In genomic region chr1:220281159-220281574, GRCh38 we compare ENCODE assay signal across 9 cellular contexts. TPM values are rescaled to one million over a fixed set of nuclear protein-coding genes. Genes with fewer than 3 reads are reported as not detected.
DNase-seq lines count a peak whose midpoint lies in the region; ATAC-seq and TF ChIP-seq lines count a peak whose summit lies in the region.
"Had no signal": no experiment of that assay in that cellular context is flagged by ENCODE, and none has a peak within 500 bp of the region (broad histone marks: within the 10 kb centered on the region; RNA-seq: fewer than 3 reads in every experiment).

No MANE protein-coding gene starts in this region.

- DNase-seq in CD14-positive monocyte (ENCODE audit: low spot score) (no peak), GM20000 (ENCODE audit: low spot score) (peak; percentile 16), PC-3 (peak; percentile 84), foreskin fibroblast (peak; percentile 13 to 63), spleen (no peak), AG08396 (ENCODE audit: low spot score) (no peak), NCI-H1092 treated with DMSO at 0.1 percent for 48 hours (lab: John Stamatoyannopoulos, UW) (no peak)

- H3K4me3 ChIP-seq in PC-3 (ENCODE audit: low read length), result no peak overlapping the region
- H3K4me3 ChIP-seq in foreskin fibroblast (ENCODE audit: low read depth in 1 of 2, low read length in 2 of 2), result no peak overlapping the region
- no peak overlapping the region for H3K4me3 ChIP-seq in spleen

- H3K4me3 Mint-ChIP-seq in CD14-positive monocyte, result no peak overlapping the region
- H3K4me3 Mint-ChIP-seq: T-helper 2 cell treated with Interferon-gamma antibody and Interleukin-4, amounts not matched to agents 5 μg/mL and 100 μg/mL, for 36 hours had no signal

- peaks cover 0 to 2% (median 0%) of the 10 kb centered on the region in 3 donors for H3K27me3 Mint-ChIP-seq in CD14-positive monocyte (ENCODE audit: low read depth in 3 of 3)

- no peak overlapping the region for H3K4me2 ChIP-seq in PC-3 (ENCODE audit: low read length)

- H3K36me3 Mint-ChIP-seq in CD14-positive monocyte, result no peaks in the 10 kb centered on the region

- no peaks in the 10 kb centered on the region for H3F3A ChIP-seq in PC-3 (ENCODE audit: low read length, unreplicated experiment)

- H3K9me3 ChIP-seq in PC-3 (ENCODE audit: low read length), result no peaks in the 10 kb centered on the region
- H3K9me3 ChIP-seq in spleen, result no peaks in the 10 kb centered on the region

- peaks cover 0 to 2% (median 0%) of the 10 kb centered on the region in 7 donors for H3K9me3 Mint-ChIP-seq in CD14-positive monocyte
- H3K9me3 Mint-ChIP-seq: T-helper 2 cell treated with Interferon-gamma antibody and Interleukin-4, amounts not matched to agents 5 μg/mL and 100 μg/mL, for 36 hours had no signal

- TF ChIP-seq POLR2A in spleen (IDR thresholded peaks at IDR 0.05), result no peak

- ATAC-seq in PC-3 (peak; percentile 85), HG02610 (IDR thresholded peaks at IDR 0.05; ENCODE audit: unreplicated experiment) (no peak)

- H3K4me1 Mint-ChIP-seq in CD14-positive monocyte, result no peaks in the 10 kb centered on the region

- H3K9me2 ChIP-seq in PC-3 (replicated peaks; ENCODE audit: low read length), result no peaks in the 10 kb centered on the region

- POLR2A ChIA-PET in PC-3 (lab: Charles Lee; ENCODE audit: unreplicated experiment), result interaction anchor here (0.6 kb wide), 1 partner anchor 10 kb away, joined by 3 read pairs; no protein-coding TSS in a partner anchor

- BruUV-seq in PC-3 (replicated peaks; lab: Mats Ljungman, UMichigan), result no TSS peak

- H3K27ac Mint-ChIP-seq in CD14-positive monocyte, result no peak overlapping the region
- H3K27ac Mint-ChIP-seq: T-helper 2 cell treated with Interferon-gamma antibody and Interleukin-4, amounts not matched to agents 5 μg/mL and 100 μg/mL, for 36 hours had no signal

- intact Hi-C loops in CD14-positive monocyte (cut with micrococcal nuclease), result no loop called here
- intact Hi-C loops in PC-3 (cut with micrococcal nuclease), result loop anchor here (1.0 to 5.0 kb wide), 4 partner anchors 401 to 521 kb away; no protein-coding TSS in a partner anchor
- intact Hi-C loops in spleen (cut with DNase I; ENCODE audit: low total_unique reads), result no loop called here

- no peaks in the 10 kb centered on the region for H4K20me1 ChIP-seq in PC-3 (ENCODE audit: low read length)

- H3K27me3 ChIP-seq in PC-3 (ENCODE audit: low read length) (peaks cover 53% of the 10 kb centered on the region), spleen (replicated peaks in 1 of 7) (peaks cover 0 to 17% (median 0%) of the 10 kb centered on the region in 7 donors)

- no peak overlapping the region for H2AFZ ChIP-seq in PC-3 (ENCODE audit: low read length)

- 61 to 82% (median 74%) methylated on average over 2 of the region's 2 CpGs for whole genome bisulfite sequencing in spleen, 5 donors

- no peak overlapping the region for H3K9ac ChIP-seq in PC-3 (ENCODE audit: low read length)

- H3K79me2 ChIP-seq in PC-3 (ENCODE audit: low read length), result no peaks in the 10 kb centered on the region

- CTCF ChIA-PET in PC-3 (lab: Charles Lee), result interaction anchor here (0.6 to 3.0 kb wide), 11 partner anchors 9 to 467 kb away, joined by 3 to 21 read pairs (median 4); partner anchors contain the start of genes MTARC2 and RAB3GAP2

- H3K36me3 ChIP-seq in PC-3 (ENCODE audit: low read depth, low read length) (no peaks in the 10 kb centered on the region), spleen (no peaks in the 10 kb centered on the region)

- H3K27ac ChIP-seq in PC-3 (ENCODE audit: low read length) (no peak overlapping the region), spleen (no peak overlapping the region)

- TF ChIP-seq CTCF in CD14-positive monocyte (IDR thresholded peaks at IDR 0.05), result peak; percentile 32
- TF ChIP-seq CTCF in GM20000 (IDR thresholded peaks at IDR 0.05; ENCODE audit: extremely low read depth, missing control alignments), result no peak
- TF ChIP-seq CTCF in PC-3 (conservative IDR thresholded peaks at IDR 0.05; ENCODE audit: low read depth, low read length), result peak; percentile 94
- peak; percentile 62 for TF ChIP-seq CTCF in foreskin fibroblast (IDR thresholded peaks at IDR 0.05; ENCODE audit: low read depth, low read length)
- peak in 1 of 11 experiments; percentile 13 for TF ChIP-seq CTCF in spleen (IDR thresholded peaks at IDR 0.05 in 8 of 11, conservative IDR thresholded peaks at IDR 0.05 in 3 of 11)

- 0 out of 2 replicates have a peak, but pooled peaks cover 4% of the 10 kb centered on the region for H3K4me1 ChIP-seq in PC-3 (ENCODE audit: insufficient read depth, low read length)
- H3K4me1 ChIP-seq in spleen, result no peaks in the 10 kb centered on the region

RNA-seq across cellular contexts. Expression of gene RAB3GAP2, which starts 8.9 kb away (rescaled TPM):
- 10 to 100 TPM in 1 of 2 donors, 1 to 10 TPM in 1; 9.8 to 11.6 TPM for polyA plus RNA-seq in CD14-positive monocyte
- 16.7 and 19.9 TPM in 2 replicates for total RNA-seq in PC-3 (2014; rRNA removed)
- total RNA-seq in spleen, result 10 to 100 TPM; 26.3 to 48.7 (median 41.1) TPM
- polyA plus RNA-seq in spleen, result 1 to 10 TPM; 6.5 to 7.9 (median 6.6) TPM

Comparison
In these comparisons a context has a peak if more than half of its experiments do, and no peak if none do; other contexts are left out.
1. DNase-seq: peak in GM20000 (single experiment), PC-3 (single experiment) and foreskin fibroblast (2 of 2); none in CD14-positive monocyte (single experiment), spleen (single experiment), AG08396 (single experiment) and NCI-H1092 treated with DMSO at 0.1 percent for 48 hours (single experiment).